In the genomic region with DNA sequence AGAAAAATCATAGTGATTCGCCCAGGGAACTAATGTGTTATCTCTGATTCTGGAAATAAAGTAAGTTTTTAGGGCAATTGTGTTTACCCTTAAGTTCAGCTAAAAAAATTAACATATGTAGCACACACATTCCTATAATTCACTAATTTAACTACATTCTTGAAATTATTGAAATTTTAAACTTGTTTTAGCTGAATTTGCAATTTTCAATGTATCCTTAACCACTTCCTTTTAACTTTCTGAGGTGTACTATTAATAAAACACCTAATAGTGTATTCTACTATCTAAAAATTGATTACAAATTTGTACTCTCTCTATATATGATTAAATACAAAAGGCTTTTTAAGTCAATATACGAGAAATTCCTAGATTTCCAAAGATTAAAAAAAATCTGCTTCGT, we compare ENCODE assay signal across 1 cellular context.
A peak's percentile ranks its signal among the peaks of the same experiment; 100 is the strongest.
TF ChIP-seq lines count a peak whose summit lies in the region.

No MANE protein-coding gene starts in this region.

TF ChIP-seq in HepG2, 621 proteins besides CTCF, POLR2A, EP300 and RAD21:
- TF ChIP-seq HMGA1 (CRISPR knock-in tag; conservative IDR thresholded peaks at IDR 0.05), result no peak
- peak; percentile 72; the same call in 1 of the 2 replicates for TF ChIP-seq MAFF (IDR thresholded peaks at IDR 0.05; ENCODE audit: low read depth, low read length)
- no peak for TF ChIP-seq FOXP1 (IDR thresholded peaks at IDR 0.05)
- no peak for TF ChIP-seq FOXP1 (CRISPR knock-in tag; IDR thresholded peaks at IDR 0.05)
- TF ChIP-seq MAFK (conservative IDR thresholded peaks at IDR 0.05 in 1 of 2, IDR thresholded peaks at IDR 0.05 in 1 of 2; ENCODE audit: low read length in 2 of 2), result peak; percentile 58 to 77; a peak in 3 of 4 replicates
- TF ChIP-seq TOPORS (CRISPR knock-in tag; IDR thresholded peaks at IDR 0.05), result no peak
- TF ChIP-seq ARNT (IDR thresholded peaks at IDR 0.05), result no peak
- TF ChIP-seq JDP2 (CRISPR knock-in tag; IDR thresholded peaks at IDR 0.05; ENCODE audit: borderline replicate concordance), result no peak
TF ChIP-seq in HepG2: peak in this region for 2.
